Comparison of ENCODE assay signal across 11 cellular contexts in genomic region chr11:100774132-100774531, GRCh38.
"Had no signal": no experiment of that assay in that cellular context is flagged by ENCODE, and none has a peak within 500 bp of the region (broad histone marks: within the 10 kb centered on the region; RNA-seq: fewer than 3 reads in every experiment).

No MANE protein-coding gene starts in this region.

- H3K4me3 ChIP-seq: ascending aorta had no signal

- H3K9me3 ChIP-seq: ascending aorta had no signal

- H3K4me3 Mint-ChIP-seq: activated naive CD4-positive, alpha-beta T cell treated with anti-CD3 and anti-CD28 coated beads for 36 hours; activated T-helper 17 cell treated with anti-CD3 and anti-CD28 coated beads, Interleukin-2, amount 50 U/mL, for 72 hours had no signal

- H3K9me3 Mint-ChIP-seq: activated naive CD4-positive, alpha-beta T cell treated with anti-CD3 and anti-CD28 coated beads for 36 hours; activated T-helper 17 cell treated with anti-CD3 and anti-CD28 coated beads, Interleukin-2, amount 50 U/mL, for 72 hours had no signal

- H3K9ac ChIP-seq: parathyroid adenoma had no signal

- H3K27ac Mint-ChIP-seq: activated naive CD4-positive, alpha-beta T cell treated with anti-CD3 and anti-CD28 coated beads for 36 hours; activated T-helper 17 cell treated with anti-CD3 and anti-CD28 coated beads, Interleukin-2, amount 50 U/mL, for 72 hours had no signal

- H3K27me3 Mint-ChIP-seq: activated T-helper 17 cell treated with anti-CD3 and anti-CD28 coated beads, Interleukin-2, amount 50 U/mL, for 72 hours had no signal

- H3K4me1 Mint-ChIP-seq: activated T-helper 17 cell treated with anti-CD3 and anti-CD28 coated beads, Interleukin-2, amount 50 U/mL, for 72 hours had no signal

- DNase-seq: activated CD4-positive, alpha-beta T cell treated with anti-CD3 and anti-CD28 coated beads, Interleukin-2, amount 50 U/mL, for 48 hours; activated naive CD4-positive, alpha-beta T cell treated with anti-CD3 and anti-CD28 coated beads for 36 hours; foreskin fibroblast; stimulated activated CD4-positive, alpha-beta T cell treated with anti-CD3 and anti-CD28 coated beads, Interleukin-2, amount 100 ng/mL, for 48 hours; stimulated activated naive CD4-positive, alpha-beta T cell; substantia nigra; T-helper 1 cell; T1000 had no signal

- H3K27me3 ChIP-seq: ascending aorta had no signal

- H2AFZ ChIP-seq: parathyroid adenoma had no signal

- H3K79me2 ChIP-seq: parathyroid adenoma had no signal

- H3K4me1 ChIP-seq: ascending aorta, parathyroid adenoma had no signal

- H3K27ac ChIP-seq: ascending aorta, parathyroid adenoma had no signal

- H3K36me3 ChIP-seq: ascending aorta had no signal
